Comparison of ENCODE assay signal across 8 cellular contexts in the genomic region with DNA sequence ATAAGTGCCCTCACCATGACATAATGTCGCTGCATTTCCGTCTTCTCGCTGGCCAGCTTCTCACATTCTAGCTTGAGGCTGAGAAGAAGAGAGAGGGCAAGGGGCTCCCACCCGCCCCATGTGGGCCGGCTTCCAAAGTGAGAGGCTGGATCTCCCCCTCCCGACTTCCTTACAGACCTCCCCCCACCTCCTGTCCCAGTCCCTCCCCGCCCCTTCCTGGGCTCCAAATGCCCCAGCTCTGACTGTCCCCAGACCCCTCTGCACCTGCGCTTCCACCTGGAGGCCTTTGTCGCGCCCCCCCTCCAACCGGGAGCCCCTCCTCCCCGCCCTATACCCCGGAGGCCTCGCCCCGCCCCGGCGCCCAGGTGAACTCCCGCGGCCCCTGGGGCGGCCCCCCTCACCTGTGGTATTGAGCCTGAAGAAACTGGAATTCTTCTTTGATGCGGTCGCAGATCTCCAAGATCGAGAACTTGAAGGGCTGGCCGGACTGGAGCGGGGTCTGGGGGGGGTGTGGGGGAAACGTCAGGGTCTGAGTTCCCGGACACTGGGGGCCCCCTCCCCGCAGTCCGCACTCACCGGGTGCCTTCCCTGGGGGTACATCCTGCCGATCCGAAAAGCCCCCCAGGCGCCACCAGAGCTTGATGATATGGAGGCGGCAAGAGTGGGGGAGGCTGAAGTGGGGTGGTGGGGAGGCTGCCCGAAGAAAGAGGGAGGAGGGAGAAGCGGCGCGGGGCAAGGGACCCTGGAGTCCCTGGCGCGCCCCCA. TPM values are rescaled to one million over a fixed set of nuclear protein-coding genes. Genes with fewer than 3 reads are reported as not detected.
DNase-seq lines count a peak whose midpoint lies in the region; ATAC-seq lines count a peak whose summit lies in the region.

No MANE protein-coding gene starts in this region.

- H3K9me3 Mint-ChIP-seq in effector memory CD8-positive, alpha-beta T cell = no peaks in the 10 kb centered on the region
- H3K9me3 Mint-ChIP-seq in naive thymus-derived CD8-positive, alpha-beta T cell = no peaks in the 10 kb centered on the region

- H3K36me3 Mint-ChIP-seq in effector memory CD8-positive, alpha-beta T cell (ENCODE audit: insufficient read depth) = no peaks in the 10 kb centered on the region
- H3K36me3 Mint-ChIP-seq in naive thymus-derived CD8-positive, alpha-beta T cell = no peaks in the 10 kb centered on the region

- peak overlapping the region; percentile 48 to 70 (median 59) for H3K4me3 ChIP-seq in BLaER1 treated with 17β-estradiol and CSF1 and Interleukin-3, amounts not matched to agents 10 nM and 100 nM

- peaks cover 14 to 15% of the 10 kb centered on the region in 2 donors for H3K4me1 Mint-ChIP-seq in effector memory CD8-positive, alpha-beta T cell (ENCODE audit: low read depth in 2 of 2)
- H3K4me1 Mint-ChIP-seq in naive thymus-derived CD8-positive, alpha-beta T cell = peaks cover 21 to 40% (median 27%) of the 10 kb centered on the region in 4 donors

- POLR2A ChIA-PET in naive thymus-derived CD8-positive, alpha-beta T cell (lab: Charles Lee) = interaction anchor here (1.0 to 1.6 kb wide), 5 partner anchors 9 to 150 kb away, joined by 3 to 14 read pairs (median 3); a partner anchor contains a TSS

- H3K27me3 Mint-ChIP-seq in effector memory CD8-positive, alpha-beta T cell = peaks cover 0 to 7% of the 10 kb centered on the region in 2 donors
- peaks cover 0 to 8% (median 0%) of the 10 kb centered on the region in 5 donors for H3K27me3 Mint-ChIP-seq in naive thymus-derived CD8-positive, alpha-beta T cell

- H3K9me3 ChIP-seq in BLaER1 treated with 17β-estradiol and CSF1 and Interleukin-3, amounts not matched to agents 10 nM and 100 nM (replicated peaks in 1 of 11) = peaks cover 0 to 7% (median 0%) of the 10 kb centered on the region in 11 experiments; a peak in 4 of 22 replicates

- peaks cover 0 to 17% (median 0%) of the 10 kb centered on the region in 11 experiments; a peak in 3 of 22 replicates for H4K20me1 ChIP-seq in BLaER1 treated with 17β-estradiol and CSF1 and Interleukin-3, amounts not matched to agents 10 nM and 100 nM

- peak overlapping the region; percentile 69 to 73 for H3K4me3 Mint-ChIP-seq in effector memory CD8-positive, alpha-beta T cell
- H3K4me3 Mint-ChIP-seq in naive thymus-derived CD8-positive, alpha-beta T cell = peak overlapping the region; percentile 70 to 91 (median 79)

- H3K27ac Mint-ChIP-seq in effector memory CD8-positive, alpha-beta T cell = peak overlapping the region in 1 of 2 donors; percentile 58
- H3K27ac Mint-ChIP-seq in naive thymus-derived CD8-positive, alpha-beta T cell = peak overlapping the region in 5 of 10 donors; percentile 36 to 77 (median 68)

- no peak overlapping the region for H3K27ac ChIP-seq in BLaER1 treated with 17β-estradiol and CSF1 and Interleukin-3, amounts not matched to agents 10 nM and 100 nM
- no peak overlapping the region for H3K27ac ChIP-seq in caudate nucleus (ENCODE audit: low read depth, low read length)

- no peaks in the 10 kb centered on the region for H3K36me3 ChIP-seq in BLaER1 treated with 17β-estradiol and CSF1 and Interleukin-3, amounts not matched to agents 10 nM and 100 nM

- peak overlapping the region in 10 of 11 experiments; percentile 33 to 69 (median 60); a peak in 15 of 22 replicates for H3K9ac ChIP-seq in BLaER1 treated with 17β-estradiol and CSF1 and Interleukin-3, amounts not matched to agents 10 nM and 100 nM

- H3K4me1 ChIP-seq in BLaER1 treated with 17β-estradiol and CSF1 and Interleukin-3, amounts not matched to agents 10 nM and 100 nM = peaks cover 7 to 26% (median 18%) of the 10 kb centered on the region in 10 experiments; a peak in 19 of 20 replicates

- peak; percentile 39 for ATAC-seq in effector memory CD8-positive, alpha-beta T cell (replicated peaks)
- peak; percentile 48 to 53 for ATAC-seq in naive thymus-derived CD8-positive, alpha-beta T cell
- no peak for ATAC-seq in HG03442 (IDR thresholded peaks at IDR 0.05; ENCODE audit: unreplicated experiment)

- H3K4me2 ChIP-seq in BLaER1 treated with 17β-estradiol and CSF1 and Interleukin-3, amounts not matched to agents 10 nM and 100 nM = peak overlapping the region; percentile 80 to 90 (median 83)

- H3K27me3 ChIP-seq in BLaER1 treated with 17β-estradiol and CSF1 and Interleukin-3, amounts not matched to agents 10 nM and 100 nM = peaks cover 80 to 97% (median 92%) of the 10 kb centered on the region in 11 experiments

- DNase-seq in NCI-H69 (lab: John Stamatoyannopoulos, UW) (peak; percentile 65), AG08395 (ENCODE audit: low spot score) (no peak), NOMO-1 treated with DMSO at 0.1 percent for 48 hours (lab: John Stamatoyannopoulos, UW; ENCODE audit: unreplicated experiment) (no peak), caudate nucleus (lab: John Stamatoyannopoulos, UW) (no peak)
- no peak for DNase-seq in effector memory CD8-positive, alpha-beta T cell
- DNase-seq in naive thymus-derived CD8-positive, alpha-beta T cell = peak in 3 of 10 donors; percentile 32 to 50 (median 34)

RNA-seq across cellular contexts. Expression of a gene that starts 0.6 kb away (rescaled TPM):
- total RNA-seq in naive thymus-derived CD8-positive, alpha-beta T cell = 10 to 100 TPM; 19.1 to 21.1 TPM
- 10 to 100 TPM in 2 of 3 donors, 1 to 10 TPM in 1; 7.0 to 12.4 (median 10.8) TPM for polyA plus RNA-seq in naive thymus-derived CD8-positive, alpha-beta T cell

RNA-seq across cellular contexts. Expression of a gene that starts 33.8 kb away (rescaled TPM):
- 100 to 1,000 TPM; 981 to 983 TPM for total RNA-seq in naive thymus-derived CD8-positive, alpha-beta T cell
- polyA plus RNA-seq in naive thymus-derived CD8-positive, alpha-beta T cell = 100 to 1,000 TPM; 451 to 924 (median 555) TPM

RNA-seq across cellular contexts. Expression of a gene that starts 51.1 kb away (rescaled TPM):
- under 1 TPM in 1 of 2 experiments, not detected in 1; 0.30 TPM for total RNA-seq in naive thymus-derived CD8-positive, alpha-beta T cell
- under 1 TPM in 2 of 3 donors, not detected in 1; 0.52 to 0.82 TPM for polyA plus RNA-seq in naive thymus-derived CD8-positive, alpha-beta T cell
